In genomic region chr19:8306235-8307054, GRCh38 we compare ENCODE assay signal across 8 cellular contexts. TPM values are rescaled to one million over a fixed set of nuclear protein-coding genes. Genes with fewer than 3 reads are reported as not detected.
DNase-seq lines count a peak whose midpoint lies in the region; ATAC-seq and TF ChIP-seq lines count a peak whose summit lies in the region.

No MANE protein-coding gene starts in this region.

- H3K27ac Mint-ChIP-seq in activated CD8-positive, alpha-beta T cell treated with anti-CD3 and anti-CD28 coated beads for 36 hours, result peak overlapping the region; percentile 96
- peak overlapping the region; percentile 98 for H3K27ac Mint-ChIP-seq in stimulated activated naive CD8-positive, alpha-beta T cell treated with anti-CD3 and anti-CD28 coated beads, Interleukin-15, Interleukin-2, amounts not matched to agents 100 ng/mL and 50 ng/mL, for 24 hours

- intact Hi-C loops in activated CD8-positive, alpha-beta T cell treated with anti-CD3 and anti-CD28 coated beads for 36 hours (cut with micrococcal nuclease), result loop anchor here (5.0 kb wide), 1 partner anchor 39 kb away; no protein-coding TSS in a partner anchor
- intact Hi-C loops in left colon (cut with DNase I, micrococcal nuclease), result no loop called here

- in situ Hi-C loops in KBM-7 (cut with MboI; ENCODE audit: low pct_unique_long_range_greater_than_20kb, low sequenced_read_pairs), result no loop called here

- peaks cover 34% of the 10 kb centered on the region for H3K4me1 Mint-ChIP-seq in activated CD8-positive, alpha-beta T cell treated with anti-CD3 and anti-CD28 coated beads for 36 hours (ENCODE audit: low read depth)
- H3K4me1 Mint-ChIP-seq in stimulated activated naive CD8-positive, alpha-beta T cell treated with anti-CD3 and anti-CD28 coated beads, Interleukin-15, Interleukin-2, amounts not matched to agents 100 ng/mL and 50 ng/mL, for 24 hours (ENCODE audit: low read depth), result peaks cover 39% of the 10 kb centered on the region

- POLR2A ChIA-PET in activated CD8-positive, alpha-beta T cell treated with anti-CD3 and anti-CD28 coated beads for 36 hours (lab: Charles Lee), result interaction anchor here (0.8 to 2.8 kb wide), 4 partner anchors 10 to 17 kb away, joined by 3 to 16 read pairs (median 4); partner anchors contain the start of genes NDUFA7 and RPS28

- CTCF ChIA-PET in activated CD8-positive, alpha-beta T cell treated with anti-CD3 and anti-CD28 coated beads for 36 hours (lab: Charles Lee), result no interaction called here

- H3K27me3 Mint-ChIP-seq in activated CD8-positive, alpha-beta T cell treated with anti-CD3 and anti-CD28 coated beads for 36 hours, result no peaks in the 10 kb centered on the region
- no peaks in the 10 kb centered on the region for H3K27me3 Mint-ChIP-seq in stimulated activated naive CD8-positive, alpha-beta T cell treated with anti-CD3 and anti-CD28 coated beads, Interleukin-15, Interleukin-2, amounts not matched to agents 100 ng/mL and 50 ng/mL, for 24 hours

- no peak for ATAC-seq in activated CD8-positive, alpha-beta T cell treated with anti-CD3 and anti-CD28 coated beads for 36 hours
- peak; percentile 61 for ATAC-seq in left colon

- peak; percentile 6 for DNase-seq in activated CD4-positive, alpha-beta T cell treated with anti-CD3 and anti-CD28 coated beads for 1 hour
- DNase-seq in activated CD4-positive, alpha-beta T cell treated with anti-CD3 and anti-CD28 coated beads for 4 hours, result no peak
- DNase-seq in activated CD8-positive, alpha-beta T cell treated with anti-CD3 and anti-CD28 coated beads for 36 hours, result no peak
- DNase-seq in left colon (peak; percentile 57), amniotic stem cell (lab: John Stamatoyannopoulos, UW) (no peak), NOMO-1 treated with dmso at 0.1 percent for 144 hours (lab: John Stamatoyannopoulos, UW; ENCODE audit: unreplicated experiment) (no peak), KBM-7 (no peak)

- H3K36me3 Mint-ChIP-seq in activated CD8-positive, alpha-beta T cell treated with anti-CD3 and anti-CD28 coated beads for 36 hours (ENCODE audit: low read depth), result peaks cover 33% of the 10 kb centered on the region
- peaks cover 46% of the 10 kb centered on the region for H3K36me3 Mint-ChIP-seq in stimulated activated naive CD8-positive, alpha-beta T cell treated with anti-CD3 and anti-CD28 coated beads, Interleukin-15, Interleukin-2, amounts not matched to agents 100 ng/mL and 50 ng/mL, for 24 hours (ENCODE audit: low read depth)

- H3K4me3 Mint-ChIP-seq in activated CD8-positive, alpha-beta T cell treated with anti-CD3 and anti-CD28 coated beads for 36 hours, result peak overlapping the region; percentile 99
- peak overlapping the region; percentile 97 for H3K4me3 Mint-ChIP-seq in stimulated activated naive CD8-positive, alpha-beta T cell treated with anti-CD3 and anti-CD28 coated beads, Interleukin-15, Interleukin-2, amounts not matched to agents 100 ng/mL and 50 ng/mL, for 24 hours

- no peaks in the 10 kb centered on the region for H3K9me3 Mint-ChIP-seq in activated CD8-positive, alpha-beta T cell treated with anti-CD3 and anti-CD28 coated beads for 36 hours
- no peaks in the 10 kb centered on the region for H3K9me3 Mint-ChIP-seq in stimulated activated naive CD8-positive, alpha-beta T cell treated with anti-CD3 and anti-CD28 coated beads, Interleukin-15, Interleukin-2, amounts not matched to agents 100 ng/mL and 50 ng/mL, for 24 hours

- no peak for TF ChIP-seq CTCF in activated CD8-positive, alpha-beta T cell treated with anti-CD3 and anti-CD28 coated beads for 36 hours (IDR thresholded peaks at IDR 0.05)

RNA-seq across cellular contexts. Expression of gene CD320, which starts 1.7 kb away (rescaled TPM):
- total RNA-seq in activated CD8-positive, alpha-beta T cell treated with anti-CD3 and anti-CD28 coated beads for 36 hours, result 10 to 100 TPM; 59.0 to 62.2 TPM
- total RNA-seq in left colon, result 10 to 100 TPM; 46.0 to 46.2 TPM

RNA-seq across cellular contexts. Expression of gene NDUFA7, which starts 14.7 kb away (rescaled TPM):
- total RNA-seq in activated CD8-positive, alpha-beta T cell treated with anti-CD3 and anti-CD28 coated beads for 36 hours, result 10 to 100 TPM; 72.2 to 84.3 TPM
- 10 to 100 TPM; 49.3 to 59.6 TPM for total RNA-seq in left colon

RNA-seq across cellular contexts. Expression of gene RPS28, which starts 14.9 kb away (rescaled TPM):
- total RNA-seq in activated CD8-positive, alpha-beta T cell treated with anti-CD3 and anti-CD28 coated beads for 36 hours, result 1,000 to 10,000 TPM; 2,450 to 2,492 TPM
- 1,000 to 10,000 TPM; 1,489 to 1,517 TPM for total RNA-seq in left colon

RNA-seq across cellular contexts. Expression of gene KANK3, which starts 36.6 kb away (rescaled TPM):
- total RNA-seq in activated CD8-positive, alpha-beta T cell treated with anti-CD3 and anti-CD28 coated beads for 36 hours, result 1 to 10 TPM; 3.6 TPM
- total RNA-seq in left colon, result 1 to 10 TPM; 2.4 to 2.6 TPM

RNA-seq across cellular contexts. Expression of gene ANGPTL4, which starts 57.5 kb away (rescaled TPM):
- 10 to 100 TPM; 26.8 to 27.8 TPM for total RNA-seq in activated CD8-positive, alpha-beta T cell treated with anti-CD3 and anti-CD28 coated beads for 36 hours
- total RNA-seq in left colon, result 1 to 10 TPM; 3.2 TPM

Comparison
In these comparisons a context has a peak if more than half of its experiments do, and no peak if none do; other contexts are left out.
1. DNase-seq: peak in activated CD4-positive, alpha-beta T cell treated with anti-CD3 and anti-CD28 coated beads for 1 hour (single experiment) and left colon (2 of 2); none in activated CD4-positive, alpha-beta T cell treated with anti-CD3 and anti-CD28 coated beads for 4 hours (0 of 2), activated CD8-positive, alpha-beta T cell treated with anti-CD3 and anti-CD28 coated beads for 36 hours (single experiment), amniotic stem cell (single experiment), NOMO-1 treated with dmso at 0.1 percent for 144 hours (single experiment) and KBM-7 (single experiment).